8 cellular contexts compared by ENCODE assay signal in the genomic region with DNA sequence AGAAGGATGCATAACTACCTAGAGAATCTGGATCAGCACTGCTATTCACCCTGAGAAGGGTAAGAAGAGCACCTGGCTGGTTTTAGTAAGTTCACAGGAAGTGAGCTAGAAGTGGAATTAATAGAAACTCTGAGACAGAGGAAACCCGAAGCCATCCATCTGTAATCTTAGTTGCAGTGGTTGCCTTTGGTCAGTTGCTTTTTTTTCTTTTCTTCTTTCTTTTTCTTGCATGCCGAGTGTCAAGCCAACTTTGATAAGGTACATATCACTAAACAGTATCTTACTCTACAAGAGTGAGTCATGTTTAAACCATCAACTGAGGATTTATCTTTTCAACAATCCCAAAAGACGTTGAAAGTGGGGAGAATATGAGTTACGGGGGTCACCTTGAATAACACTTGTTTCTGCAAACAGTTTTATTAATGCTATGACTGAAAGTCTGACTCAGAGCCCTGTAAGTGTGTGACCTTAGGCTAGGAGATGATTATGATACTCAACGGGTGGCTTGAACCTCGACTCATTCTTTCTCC. TPM values are rescaled to one million over a fixed set of nuclear protein-coding genes. Genes with fewer than 3 reads are reported as not detected.
A peak's percentile ranks its signal among the peaks of the same experiment; 100 is the strongest.
DNase-seq lines count a peak whose midpoint lies in the region; ATAC-seq and TF ChIP-seq lines count a peak whose summit lies in the region.

No MANE protein-coding gene starts in this region.

- no peak for TF ChIP-seq CTCF in upper lobe of right lung (IDR thresholded peaks at IDR 0.05)

- no peaks in the 10 kb centered on the region for H4K20me1 ChIP-seq in BLaER1

- H3K36me3 Mint-ChIP-seq in activated naive CD8-positive, alpha-beta T cell treated with anti-CD3 and anti-CD28 coated beads, Interleukin-2, amount 50 U/mL, for 24 hours (ENCODE audit: low read depth) = peaks cover 4% of the 10 kb centered on the region

- H3K9ac ChIP-seq in BLaER1 = no peak overlapping the region

- peak overlapping the region; percentile 6 for H3K4me3 Mint-ChIP-seq in activated naive CD8-positive, alpha-beta T cell treated with anti-CD3 and anti-CD28 coated beads, Interleukin-2, amount 50 U/mL, for 24 hours

- no peaks in the 10 kb centered on the region for H3K27me3 Mint-ChIP-seq in activated naive CD8-positive, alpha-beta T cell treated with anti-CD3 and anti-CD28 coated beads, Interleukin-2, amount 50 U/mL, for 24 hours

- H3K4me1 Mint-ChIP-seq in activated naive CD8-positive, alpha-beta T cell treated with anti-CD3 and anti-CD28 coated beads, Interleukin-2, amount 50 U/mL, for 24 hours = peaks cover 27% of the 10 kb centered on the region

- peak overlapping the region; percentile 71 for H3K27ac Mint-ChIP-seq in activated naive CD8-positive, alpha-beta T cell treated with anti-CD3 and anti-CD28 coated beads, Interleukin-2, amount 50 U/mL, for 24 hours

- ATAC-seq in GM19328 (IDR thresholded peaks at IDR 0.05; ENCODE audit: unreplicated experiment) (peak; percentile 56), HG03139 (IDR thresholded peaks at IDR 0.05; ENCODE audit: unreplicated experiment) (peak; percentile 63), upper lobe of right lung (no peak)
- ATAC-seq in activated naive CD8-positive, alpha-beta T cell treated with anti-CD3 and anti-CD28 coated beads, Interleukin-2, amount 50 U/mL, for 24 hours = peak; percentile 95

- H3K9me3 Mint-ChIP-seq in activated naive CD8-positive, alpha-beta T cell treated with anti-CD3 and anti-CD28 coated beads, Interleukin-2, amount 50 U/mL, for 24 hours = no peaks in the 10 kb centered on the region

- H3K36me3 ChIP-seq in BLaER1 = peaks cover 23% of the 10 kb centered on the region
- H3K36me3 ChIP-seq in upper lobe of right lung = no peaks in the 10 kb centered on the region

- DNase-seq in activated naive CD8-positive, alpha-beta T cell treated with anti-CD3 and anti-CD28 coated beads, Interleukin-2, amount 50 U/mL, for 24 hours = no peak
- DNase-seq in HuH-7 (ENCODE audit: low spot score) (no peak), foreskin melanocyte (no peak), upper lobe of right lung (no peak), ecto neural progenitor cell (ENCODE audit: low spot score) (no peak)

- H3K4me3 ChIP-seq in BLaER1 = peak overlapping the region; percentile 6; the same call in 1 of the 2 replicates
- no peak overlapping the region for H3K4me3 ChIP-seq in upper lobe of right lung

- H3K27ac ChIP-seq in BLaER1 = peak overlapping the region; percentile 67
- no peak overlapping the region for H3K27ac ChIP-seq in upper lobe of right lung

- H3K4me1 ChIP-seq in BLaER1 (peaks cover 66% of the 10 kb centered on the region), upper lobe of right lung (no peaks in the 10 kb centered on the region)

- H3K27me3 ChIP-seq in BLaER1 (no peaks in the 10 kb centered on the region), upper lobe of right lung (no peaks in the 10 kb centered on the region)

- intact Hi-C loops in upper lobe of right lung (cut with DNase I) = no loop called here

- peak overlapping the region; percentile 73 for H3K4me2 ChIP-seq in BLaER1

- H3K9me3 ChIP-seq in BLaER1 (peaks cover 14% of the 10 kb centered on the region), upper lobe of right lung (no peaks in the 10 kb centered on the region)

RNA-seq across cellular contexts. Expression of a gene that starts 26.7 kb away (rescaled TPM):
- total RNA-seq in upper lobe of right lung = 5.9 TPM
